ENCODE assay signal across 8 cellular contexts in genomic region chr20:51631011-51631950, GRCh38.
DNase-seq lines count a peak whose midpoint lies in the region; ATAC-seq, FAIRE-seq and TF ChIP-seq lines count a peak whose summit lies in the region.

No MANE protein-coding gene starts in this region.

- peaks cover 5% of the 10 kb centered on the region for H3K4me1 Mint-ChIP-seq in neural progenitor cell

- ATAC-seq in A549 (peak; percentile 83 to 90), Right ventricle myocardium superior (ENCODE audit: poor library complexity) (peak; percentile 88), HG03571 (IDR thresholded peaks at IDR 0.05; ENCODE audit: unreplicated experiment) (no peak), GM21576 (IDR thresholded peaks at IDR 0.05; ENCODE audit: unreplicated experiment) (no peak)

- TF ChIP-seq RAD21 in A549 (conservative IDR thresholded peaks at IDR 0.05 in 1 of 2, IDR thresholded peaks at IDR 0.05 in 1 of 2) = no peak

- H3F3A ChIP-seq in neural progenitor cell (ENCODE audit: low read depth) = no peaks in the 10 kb centered on the region

- no peak overlapping the region for H2AFZ ChIP-seq in neural progenitor cell (replicated peaks)

- H3K9ac ChIP-seq in skeletal muscle tissue (ENCODE audit: low read depth in 1 of 3, low read length in 3 of 3) (peak overlapping the region in 1 of 3 donors; percentile 25), neural progenitor cell (no peak overlapping the region)

- TF ChIP-seq EP300 in A549 (IDR thresholded peaks at IDR 0.05) = peak; percentile 32 to 73; a peak in 3 of 5 replicates

- H3K27ac Mint-ChIP-seq in neural progenitor cell = no peak overlapping the region

- peaks cover 26% of the 10 kb centered on the region for H3K4me1 ChIP-seq in A549
- H3K4me1 ChIP-seq in skeletal muscle tissue (ENCODE audit: control insufficient read depth in 3 of 3, insufficient read depth in 3 of 3, low read length in 3 of 3) = peaks cover 8 to 22% (median 8%) of the 10 kb centered on the region in 3 donors
- H3K4me1 ChIP-seq in neural progenitor cell = no peaks in the 10 kb centered on the region

- no peaks in the 10 kb centered on the region for H3K9me3 Mint-ChIP-seq in neural progenitor cell

- no peaks in the 10 kb centered on the region for H3K27me3 Mint-ChIP-seq in neural progenitor cell (ENCODE audit: insufficient read depth, low read depth)

- H3K79me2 ChIP-seq in neural progenitor cell (ENCODE audit: low read depth) = no peaks in the 10 kb centered on the region

- intact Hi-C loops in Right ventricle myocardium superior (cut with DNase I) = no loop called here

- H3K27ac ChIP-seq in A549 (peak overlapping the region; percentile 71 to 89), skeletal muscle tissue (ENCODE audit: low read depth, low read length) (peak overlapping the region; percentile 16), neural progenitor cell (no peak overlapping the region)

- H3K36me3 ChIP-seq in skeletal muscle tissue (ENCODE audit: control insufficient read depth in 3 of 3, insufficient read depth in 3 of 3, low read length in 3 of 3) = peaks cover 0 to 9% (median 2%) of the 10 kb centered on the region in 3 donors
- no peaks in the 10 kb centered on the region for H3K36me3 ChIP-seq in neural progenitor cell

- H4K20me1 ChIP-seq in neural progenitor cell (ENCODE audit: low read depth) = no peaks in the 10 kb centered on the region

- no peak overlapping the region for H3K4me3 ChIP-seq in A549
- H3K4me3 ChIP-seq in skeletal muscle tissue (ENCODE audit: low read length in 3 of 3) = peak overlapping the region in 1 of 3 donors; percentile 52
- no peak overlapping the region for H3K4me3 ChIP-seq in neural progenitor cell

- CTCF ChIA-PET in A549 (lab: Yijun Ruan, JAX) = interaction anchor here (1.1 to 1.4 kb wide), 2 partner anchors 17 to 36 kb away, joined by 3 to 4 read pairs; no protein-coding TSS in a partner anchor

- peak; percentile 93 to 94 for DNase-seq in A549 (ENCODE audit: low read depth in 1 of 2, low spot score in 1 of 2)
- DNase-seq in HT-29 (ENCODE audit: low spot score) = peak; percentile 97
- peak; percentile 62 to 66 for DNase-seq in activated T-cell treated with anti-CD3 and anti-CD28 coated beads, Interleukin-2, amount 50 U/mL, for 48 hours
- no peak for DNase-seq in Right ventricle myocardium superior
- no peak for DNase-seq in neural progenitor cell (ENCODE audit: low spot score)

- no peak for TF ChIP-seq POLR2A in A549 (IDR thresholded peaks at IDR 0.05; ENCODE audit: low read length)

- FAIRE-seq in A549 (lab: Jason Lieb, UNC) = no peak

- WGBS in A549 (ENCODE audit: missing lambda C conversion rate) = 38% methylated on average over 21 of the region's 21 CpGs

- H3K27me3 ChIP-seq in skeletal muscle tissue (ENCODE audit: control insufficient read depth in 3 of 3, insufficient read depth in 3 of 3, low read length in 3 of 3) = no peaks in the 10 kb centered on the region
- H3K27me3 ChIP-seq in neural progenitor cell = no peaks in the 10 kb centered on the region

- TF ChIP-seq CTCF in A549 (IDR thresholded peaks at IDR 0.05) (no peak), neural progenitor cell (IDR thresholded peaks at IDR 0.05) (no peak)

- no peaks in the 10 kb centered on the region for H3K9me3 ChIP-seq in A549
- H3K9me3 ChIP-seq in skeletal muscle tissue (ENCODE audit: control insufficient read depth in 3 of 3, low read length in 3 of 3) = no peaks in the 10 kb centered on the region
- H3K9me3 ChIP-seq in neural progenitor cell (ENCODE audit: low read depth) = no peaks in the 10 kb centered on the region

- H3K4me2 ChIP-seq in A549 (peak overlapping the region; percentile 57), neural progenitor cell (no peak overlapping the region)

- no peak overlapping the region for H3K4me3 Mint-ChIP-seq in neural progenitor cell

- H3K36me3 Mint-ChIP-seq in neural progenitor cell = peaks cover 3% of the 10 kb centered on the region

- POLR2A ChIA-PET in A549 (lab: Yijun Ruan, JAX) = interaction anchor here (0.6 kb wide), 1 partner anchor 644 kb away, joined by 10 read pairs; no protein-coding TSS in a partner anchor

TF ChIP-seq in A549, 52 proteins besides CTCF, POLR2A, EP300 and RAD21 (continues in another document):
- no peak; the same call in 1 of the 2 replicates for TF ChIP-seq EHF (CRISPR knock-in tag; IDR thresholded peaks at IDR 0.05)
- no peak for TF ChIP-seq RCOR1 (IDR thresholded peaks at IDR 0.05; ENCODE audit: low read depth, low read length)
- TF ChIP-seq CBX2 (IDR thresholded peaks at IDR 0.05; ENCODE audit: borderline replicate concordance, low read depth) = no peak
- TF ChIP-seq EHMT2 (IDR thresholded peaks at IDR 0.05; ENCODE audit: low read depth) = no peak
- TF ChIP-seq PHF8 (IDR thresholded peaks at IDR 0.05; ENCODE audit: borderline replicate concordance, low read depth) = no peak
- 0 out of 2 replicates have a peak, but pooled peaks have one; percentile 69 for TF ChIP-seq FOSB (CRISPR knock-in tag; IDR thresholded peaks at IDR 0.05)
- no peak for TF ChIP-seq ZNF302 (CRISPR knock-in tag; IDR thresholded peaks at IDR 0.05)
- TF ChIP-seq CHD2 (IDR thresholded peaks at IDR 0.05; ENCODE audit: low read length, partially characterized antibody) = no peak
- peak; percentile 59 for TF ChIP-seq FOSL2 (IDR thresholded peaks at IDR 0.05)
- TF ChIP-seq FOSL2 (CRISPR knock-in tag; IDR thresholded peaks at IDR 0.05) = peak; percentile 89
- TF ChIP-seq RFX5 (IDR thresholded peaks at IDR 0.05) = no peak
- TF ChIP-seq RARB (CRISPR knock-in tag; IDR thresholded peaks at IDR 0.05) = peak; percentile 92; the same call in 1 of the 2 replicates
- no peak for TF ChIP-seq PBX3 (IDR thresholded peaks at IDR 0.05)
- TF ChIP-seq ZSCAN20 (CRISPR knock-in tag; IDR thresholded peaks at IDR 0.05) = 0 out of 2 replicates have a peak, but pooled peaks have one; percentile 26
- TF ChIP-seq ZC3H11A (IDR thresholded peaks at IDR 0.05) = no peak
- no peak for TF ChIP-seq CBX8 (IDR thresholded peaks at IDR 0.05)
- TF ChIP-seq HOXA7 (CRISPR knock-in tag; IDR thresholded peaks at IDR 0.05) = 0 out of 2 replicates have a peak, but pooled peaks have one; percentile 8
- no peak for TF ChIP-seq HOXB5 (CRISPR knock-in tag; IDR thresholded peaks at IDR 0.05)
- TF ChIP-seq RNF2 (IDR thresholded peaks at IDR 0.05; ENCODE audit: borderline replicate concordance, low read depth) = no peak
- no peak for TF ChIP-seq NFE2L2 (conservative IDR thresholded peaks at IDR 0.05; ENCODE audit: low read length)
- TF ChIP-seq, protein P1, sequence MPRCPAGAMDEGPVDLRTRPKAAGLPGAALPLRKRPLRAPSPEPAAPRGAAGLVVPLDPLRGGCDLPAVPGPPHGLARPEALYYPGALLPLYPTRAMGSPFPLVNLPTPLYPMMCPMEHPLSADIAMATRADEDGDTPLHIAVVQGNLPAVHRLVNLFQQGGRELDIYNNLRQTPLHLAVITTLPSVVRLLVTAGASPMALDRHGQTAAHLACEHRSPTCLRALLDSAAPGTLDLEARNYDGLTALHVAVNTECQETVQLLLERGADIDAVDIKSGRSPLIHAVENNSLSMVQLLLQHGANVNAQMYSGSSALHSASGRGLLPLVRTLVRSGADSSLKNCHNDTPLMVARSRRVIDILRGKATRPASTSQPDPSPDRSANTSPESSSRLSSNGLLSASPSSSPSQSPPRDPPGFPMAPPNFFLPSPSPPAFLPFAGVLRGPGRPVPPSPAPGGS (IDR thresholded peaks at IDR 0.05) = 0 out of 3 replicates have a peak, but pooled peaks have one; percentile 37
- no peak for TF ChIP-seq KDM1A (IDR thresholded peaks at IDR 0.05; ENCODE audit: low read depth)
- TF ChIP-seq, protein P2, sequence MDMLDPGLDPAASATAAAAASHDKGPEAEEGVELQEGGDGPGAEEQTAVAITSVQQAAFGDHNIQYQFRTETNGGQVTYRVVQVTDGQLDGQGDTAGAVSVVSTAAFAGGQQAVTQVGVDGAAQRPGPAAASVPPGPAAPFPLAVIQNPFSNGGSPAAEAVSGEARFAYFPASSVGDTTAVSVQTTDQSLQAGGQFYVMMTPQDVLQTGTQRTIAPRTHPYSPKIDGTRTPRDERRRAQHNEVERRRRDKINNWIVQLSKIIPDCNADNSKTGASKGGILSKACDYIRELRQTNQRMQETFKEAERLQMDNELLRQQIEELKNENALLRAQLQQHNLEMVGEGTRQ (IDR thresholded peaks at IDR 0.05) = no peak
- TF ChIP-seq, protein P3, sequence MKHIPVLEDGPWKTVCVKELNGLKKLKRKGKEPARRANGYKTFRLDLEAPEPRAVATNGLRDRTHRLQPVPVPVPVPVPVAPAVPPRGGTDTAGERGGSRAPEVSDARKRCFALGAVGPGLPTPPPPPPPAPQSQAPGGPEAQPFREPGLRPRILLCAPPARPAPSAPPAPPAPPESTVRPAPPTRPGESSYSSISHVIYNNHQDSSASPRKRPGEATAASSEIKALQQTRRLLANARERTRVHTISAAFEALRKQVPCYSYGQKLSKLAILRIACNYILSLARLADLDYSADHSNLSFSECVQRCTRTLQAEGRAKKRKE (CRISPR knock-in tag; IDR thresholded peaks at IDR 0.05; ENCODE audit: low read depth) = 0 out of 2 replicates have a peak, but pooled peaks have one; percentile 12
- TF ChIP-seq FOXS1 (CRISPR knock-in tag; IDR thresholded peaks at IDR 0.05) = peak; percentile 20; the same call in 1 of the 2 replicates
- no peak for TF ChIP-seq KDM5A (IDR thresholded peaks at IDR 0.05)
- no peak for TF ChIP-seq ZFP36 (IDR thresholded peaks at IDR 0.05; ENCODE audit: borderline replicate concordance, partially characterized antibody)
- TF ChIP-seq HOXB13 (CRISPR knock-in tag; IDR thresholded peaks at IDR 0.05; ENCODE audit: low read depth) = peak; percentile 57; the same call in 1 of the 2 replicates
- TF ChIP-seq GATA3 (IDR thresholded peaks at IDR 0.05; ENCODE audit: borderline replicate concordance) = peak; percentile 65
- TF ChIP-seq MAX (IDR thresholded peaks at IDR 0.05) = no peak; the same call in 1 of the 2 replicates
- TF ChIP-seq POLR2AphosphoS2 (conservative IDR thresholded peaks at IDR 0.05; ENCODE audit: low read length) = no peak

Comparison
In these comparisons a context has a peak if more than half of its experiments do, and no peak if none do; other contexts are left out.
1. ATAC-seq: peak in A549 (2 of 2) and Right ventricle myocardium superior (single experiment); none in HG03571 (single experiment) and GM21576 (single experiment).
2. DNase-seq: peak in A549 (2 of 2), HT-29 (single experiment) and activated T-cell treated with anti-CD3 and anti-CD28 coated beads, Interleukin-2, amount 50 U/mL, for 48 hours (2 of 2); none in Right ventricle myocardium superior (single experiment) and neural progenitor cell (single experiment).